Comparison of ENCODE assay signal across 18 cellular contexts in genomic region chr1:206419250-206419649, GRCh38. TPM values are rescaled to one million over a fixed set of nuclear protein-coding genes. Genes with fewer than 3 reads are reported as not detected.
DNase-seq lines count a peak whose midpoint lies in the region; ATAC-seq and TF ChIP-seq lines count a peak whose summit lies in the region.
"Had no signal": no experiment of that assay in that cellular context is flagged by ENCODE, and none has a peak within 500 bp of the region (broad histone marks: within the 10 kb centered on the region; RNA-seq: fewer than 3 reads in every experiment).

No MANE protein-coding gene starts in this region.

- H3K4me3 Mint-ChIP-seq in chondrocyte (ENCODE audit: unreplicated experiment): no peak overlapping the region
- no peak overlapping the region for H3K4me3 Mint-ChIP-seq in nephron progenitor cell
- H3K4me3 Mint-ChIP-seq: activated B cell treated with CpG ODN at 0.5 μM for 24 hours; stimulated activated naive CD8-positive, alpha-beta T cell treated with anti-CD3 and anti-CD28 coated beads, Interleukin-15, amount 100 ng/mL, for 72 hours had no signal

- H3K9me3 Mint-ChIP-seq in chondrocyte (ENCODE audit: low read depth): no peaks in the 10 kb centered on the region
- H3K9me3 Mint-ChIP-seq in nephron progenitor cell: no peaks in the 10 kb centered on the region
- H3K9me3 Mint-ChIP-seq: activated B cell treated with CpG ODN at 0.5 μM for 24 hours; stimulated activated naive CD8-positive, alpha-beta T cell treated with anti-CD3 and anti-CD28 coated beads, Interleukin-15, amount 100 ng/mL, for 72 hours had no signal

- H3K27me3 Mint-ChIP-seq in chondrocyte (ENCODE audit: low read depth) (no peaks in the 10 kb centered on the region), nephron progenitor cell (ENCODE audit: low read depth, poor library complexity) (no peaks in the 10 kb centered on the region)
- H3K27me3 Mint-ChIP-seq: activated B cell treated with CpG ODN at 0.5 μM for 24 hours; stimulated activated naive CD8-positive, alpha-beta T cell treated with anti-CD3 and anti-CD28 coated beads, Interleukin-15, amount 100 ng/mL, for 72 hours had no signal

- peaks cover 23% of the 10 kb centered on the region for H3K36me3 Mint-ChIP-seq in chondrocyte (ENCODE audit: low read depth)
- peaks cover 45% of the 10 kb centered on the region for H3K36me3 Mint-ChIP-seq in nephron progenitor cell (ENCODE audit: low read depth)

- peaks cover 11% of the 10 kb centered on the region for H3K4me1 Mint-ChIP-seq in chondrocyte (ENCODE audit: low read depth)
- peaks cover 27% of the 10 kb centered on the region for H3K4me1 Mint-ChIP-seq in nephron progenitor cell
- H3K4me1 Mint-ChIP-seq: stimulated activated naive CD8-positive, alpha-beta T cell treated with anti-CD3 and anti-CD28 coated beads, Interleukin-15, amount 100 ng/mL, for 72 hours had no signal

- no peak for TF ChIP-seq CTCF in chondrocyte (IDR thresholded peaks at IDR 0.05)
- TF ChIP-seq CTCF in nephron progenitor cell (IDR thresholded peaks at IDR 0.05): no peak

- no peak for ATAC-seq in GM19455 (IDR thresholded peaks at IDR 0.05; ENCODE audit: unreplicated experiment)
- ATAC-seq: stimulated activated naive CD8-positive, alpha-beta T cell treated with anti-CD3 and anti-CD28 coated beads, Interleukin-15, amount 100 ng/mL, for 72 hours had no signal

- POLR2A ChIA-PET in HEK293T (lab: Yijun Ruan, JAX): no interaction called here

- H3K27ac Mint-ChIP-seq in chondrocyte (ENCODE audit: unreplicated experiment): peak overlapping the region; percentile 7
- peak overlapping the region; percentile 73 for H3K27ac Mint-ChIP-seq in nephron progenitor cell
- H3K27ac Mint-ChIP-seq: activated B cell treated with CpG ODN at 0.5 μM for 24 hours; stimulated activated naive CD8-positive, alpha-beta T cell treated with anti-CD3 and anti-CD28 coated beads, Interleukin-15, amount 100 ng/mL, for 72 hours had no signal

- DNase-seq in GM03348 (ENCODE audit: low spot score) (peak; percentile 16), NCI-H226 (peak; percentile 11), chondrocyte (ENCODE audit: low spot score) (no peak), nephron progenitor cell (no peak), NCI-H82 (lab: John Stamatoyannopoulos, UW) (no peak), HEK293T (ENCODE audit: extremely low spot score) (no peak), SKM-1 (lab: John Stamatoyannopoulos, UW; ENCODE audit: unreplicated experiment) (no peak)
- DNase-seq: activated B cell treated with CpG ODN at 0.5 μM for 24 hours; activated naive CD4-positive, alpha-beta T cell treated with anti-CD3 and anti-CD28 coated beads, Interleukin-2, amount 50 U/mL, for 16 hours; central memory CD4-positive, alpha-beta T cell; DMS79 treated with DMSO at 0.1 percent for 48 hours; islet precursor cell; KBM-7; NCI-H1417; posterior cingulate gyrus; stimulated activated CD4-positive, alpha-beta T cell treated with anti-CD3 and anti-CD28 coated beads, Interleukin-12 subunit alpha, Interleukin-12 subunit beta, amount 100 ng/mL, for 4 hours; stimulated activated naive CD8-positive, alpha-beta T cell treated with anti-CD3 and anti-CD28 coated beads, Interleukin-15, amount 100 ng/mL, for 72 hours had no signal

- CTCF ChIA-PET in HEK293T (lab: Yijun Ruan, JAX): interaction anchor here (0.9 kb wide), 1 partner anchor 193 kb away, joined by 3 read pairs; no protein-coding TSS in a partner anchor

TF ChIP-seq in HEK293T, 16 proteins besides CTCF, POLR2A, EP300 and RAD21:
- no peak for TF ChIP-seq HDGF (IDR thresholded peaks at IDR 0.05; ENCODE audit: borderline replicate concordance)
- TF ChIP-seq SP1 (IDR thresholded peaks at IDR 0.05): no peak
- no peak for TF ChIP-seq SUZ12 (IDR thresholded peaks at IDR 0.05)
- no peak for TF ChIP-seq PKNOX1 (IDR thresholded peaks at IDR 0.05)
- no peak for TF ChIP-seq L3MBTL2 (conservative IDR thresholded peaks at IDR 0.05)
- no peak for TF ChIP-seq BHLHE40 (IDR thresholded peaks at IDR 0.05; ENCODE audit: borderline replicate concordance)
- no peak for TF ChIP-seq NFRKB (IDR thresholded peaks at IDR 0.05)
- no peak for TF ChIP-seq FOXK2 (IDR thresholded peaks at IDR 0.05)
- TF ChIP-seq ZNF384 (IDR thresholded peaks at IDR 0.05): no peak
- TF ChIP-seq ELF4 (IDR thresholded peaks at IDR 0.05): no peak
- TF ChIP-seq LEF1 (IDR thresholded peaks at IDR 0.05; ENCODE audit: borderline replicate concordance): no peak
- TF ChIP-seq CTBP1 (IDR thresholded peaks at IDR 0.05; ENCODE audit: borderline replicate concordance): no peak

RNA-seq across cellular contexts. Expression of gene IKBKE, which starts 51.0 kb away (rescaled TPM):
- total RNA-seq in chondrocyte: 7.7 to 10.5 TPM (median 8.5 TPM) in 3 replicates

Comparison
In these comparisons a context has a peak if more than half of its experiments do, and no peak if none do; other contexts are left out.
1. DNase-seq: peak in GM03348 (single experiment) and NCI-H226 (single experiment); none in chondrocyte (single experiment), nephron progenitor cell (single experiment), NCI-H82 (single experiment), HEK293T (single experiment) and SKM-1 (single experiment).